Comparison of ENCODE assay signal across 8 cellular contexts in genomic region chr2:233353769-233354499, GRCh38. TPM values are rescaled to one million over a fixed set of nuclear protein-coding genes. Genes with fewer than 3 reads are reported as not detected.
DNase-seq lines count a peak whose midpoint lies in the region; FAIRE-seq and TF ChIP-seq lines count a peak whose summit lies in the region.

TSS of gene DGKD (plus strand) at chr2:233354494. CDS start at chr2:233354519, 25 bp downstream.

- H3K36me3 ChIP-seq in HEK293 (ENCODE audit: control insufficient read depth in 2 of 2, insufficient read depth in 1 of 2, low read length in 2 of 2) (peaks cover 0 to 8% of the 10 kb centered on the region in 2 experiments; a peak in 1 of 3 replicates), bronchial epithelial cell (ENCODE audit: control insufficient read depth, insufficient read depth, low read length) (no peaks in the 10 kb centered on the region), kidney (ENCODE audit: control insufficient read depth in 1 of 2, insufficient read depth in 2 of 2, low read length in 2 of 2) (no peaks in the 10 kb centered on the region)

- H3K4me1 ChIP-seq in HEK293 (ENCODE audit: control insufficient read depth, insufficient read depth, low read length) (peaks cover 13% of the 10 kb centered on the region; the same call in 1 of the 2 replicates), kidney (ENCODE audit: control insufficient read depth in 1 of 2, insufficient read depth in 1 of 2, low read depth in 1 of 2, low read length in 2 of 2) (peaks cover 7 to 12% of the 10 kb centered on the region in 2 donors)

- H3K9ac ChIP-seq in kidney (ENCODE audit: low read length in 2 of 2): peak within 1 kb of the TSS; percentile 30 to 38

- no peaks in the 10 kb centered on the region for H3K27me3 ChIP-seq in bronchial epithelial cell (ENCODE audit: control insufficient read depth, insufficient read depth, low read length)

- no peak for FAIRE-seq in bronchial epithelial cell (lab: Jason Lieb, UNC)
- no peak for FAIRE-seq in kidney (lab: Jason Lieb, UNC)

- POLR2A ChIA-PET in HEK293 (lab: Yijun Ruan, JAX): no interaction called here

- DNase-seq in GM12864 (ENCODE audit: low read depth) (peak; percentile 72), NCI-H1105 (lab: John Stamatoyannopoulos, UW) (peak; percentile 22), bronchial epithelial cell (ENCODE audit: low read depth) (no peak), kidney (peak; percentile 86), pons (ENCODE audit: low spot score) (no peak)
- peak; percentile 52 to 64 (median 61) for DNase-seq in stimulated activated CD4-positive, alpha-beta T cell treated with anti-CD3 and anti-CD28 coated beads, Interleukin-1b, Interleukin-23, amount 100 ng/mL, for 24 hours (ENCODE audit: low read depth in 4 of 4, low spot score in 1 of 4)

- intact Hi-C loops in kidney (cut with DNase I): no loop called here

- CTCF ChIA-PET in HEK293 (lab: Yijun Ruan, JAX): interaction anchor here (0.6 to 1.7 kb wide), 15 partner anchors 10 to 634 kb away, joined by 3 to 10 read pairs (median 3); no protein-coding TSS in a partner anchor

- no peaks in the 10 kb centered on the region for H3K9me3 ChIP-seq in HEK293 (ENCODE audit: control insufficient read depth, insufficient read depth, low read depth, low read length)
- no peaks in the 10 kb centered on the region for H3K9me3 ChIP-seq in kidney (ENCODE audit: control insufficient read depth in 1 of 2, low read length in 2 of 2)

- H3K27ac ChIP-seq in HEK293 (ENCODE audit: extremely low read depth, low read depth, low read length) (peak within 1 kb of the TSS; percentile 69), kidney (ENCODE audit: low read depth in 2 of 2, low read length in 2 of 2) (no peak within 1 kb of the TSS)

- peak within 1 kb of the TSS; percentile 96 for H3K4me3 ChIP-seq in GM12864 (ENCODE audit: low read depth, low read length)
- peak within 1 kb of the TSS; percentile 80 for H3K4me3 ChIP-seq in HEK293 (ENCODE audit: low read depth, low read length)
- H3K4me3 ChIP-seq in WI38 (ENCODE audit: low read depth, low read length): peak within 1 kb of the TSS; percentile 78
- peak within 1 kb of the TSS; percentile 57 for H3K4me3 ChIP-seq in bronchial epithelial cell (ENCODE audit: low read depth, low read length)
- peak within 1 kb of the TSS; percentile 63 to 85 for H3K4me3 ChIP-seq in kidney (ENCODE audit: low read length in 2 of 2)

- peak; percentile 46 for TF ChIP-seq CTCF in GM12864 (IDR thresholded peaks at IDR 0.05; ENCODE audit: low read depth, low read length, missing control alignments)
- TF ChIP-seq CTCF in HEK293 (tag by site-specific recombination; IDR thresholded peaks at IDR 0.05): no peak
- TF ChIP-seq CTCF in WI38 (IDR thresholded peaks at IDR 0.05; ENCODE audit: low read depth, low read length): no peak
- peak; percentile 23 for TF ChIP-seq CTCF in bronchial epithelial cell (IDR thresholded peaks at IDR 0.05; ENCODE audit: insufficient read depth, low read length, severe bottlenecking)
- TF ChIP-seq CTCF in kidney (IDR thresholded peaks at IDR 0.05; ENCODE audit: borderline replicate concordance, extremely low read depth, insufficient read depth): peak; percentile 67

TF ChIP-seq in HEK293, 187 proteins besides CTCF, POLR2A, EP300 and RAD21:
- TF ChIP-seq ZFP69B (tag by site-specific recombination; IDR thresholded peaks at IDR 0.05) (no peak), ZNF600 (tag by site-specific recombination; IDR thresholded peaks at IDR 0.05) (0 out of 2 replicates have a peak, but pooled peaks have one; percentile 45), KLF1 (tag by site-specific recombination; IDR thresholded peaks at IDR 0.05) (peak; percentile 56), KLF7 (tag by site-specific recombination; IDR thresholded peaks at IDR 0.05; ENCODE audit: borderline replicate concordance) (peak; percentile 55; the same call in 1 of the 2 replicates), ZNF366 (tag by site-specific recombination; conservative IDR thresholded peaks at IDR 0.05) (0 out of 2 replicates have a peak, but pooled peaks have one; percentile 16), ZBTB26 (tag by site-specific recombination; optimal IDR thresholded peaks at IDR 0.05) (peak; percentile 71), ZNF362 (tag by site-specific recombination; IDR thresholded peaks at IDR 0.05) (no peak), ZNF48 (tag by site-specific recombination; IDR thresholded peaks at IDR 0.05) (no peak), ZFHX2 (tag by site-specific recombination; conservative IDR thresholded peaks at IDR 0.05) (0 out of 2 replicates have a peak, but pooled peaks have one; percentile 18), ZNF335 (tag by site-specific recombination; conservative IDR thresholded peaks at IDR 0.05) (peak; percentile 83), SP7 (tag by site-specific recombination; IDR thresholded peaks at IDR 0.05) (0 out of 2 replicates have a peak, but pooled peaks have one; percentile 32), ZFP3 (tag by site-specific recombination; IDR thresholded peaks at IDR 0.05; ENCODE audit: low read depth) (no peak), ZNF184 (tag by site-specific recombination; IDR thresholded peaks at IDR 0.05) (no peak), ZNF132 (tag by site-specific recombination; IDR thresholded peaks at IDR 0.05; ENCODE audit: borderline replicate concordance) (no peak), ZSCAN16 (tag by site-specific recombination; IDR thresholded peaks at IDR 0.05) (no peak), TCF7L2 (IDR thresholded peaks at IDR 0.05; ENCODE audit: borderline replicate concordance, low read depth, low read length) (peak; percentile 72; the same call in 1 of the 2 replicates), ZBTB17 (tag by site-specific recombination; IDR thresholded peaks at IDR 0.05) (peak; percentile 71; the same call in 1 of the 2 replicates)

RNA-seq across cellular contexts. Expression of gene DGKD, which starts in this region (rescaled TPM):
- total RNA-seq in bronchial epithelial cell (14.5 and 20.7 TPM in 2 replicates), kidney (32.3 TPM)
- 2.6 TPM for polyA plus RNA-seq in kidney (ENCODE audit: insufficient read depth, low read depth, low replicate concordance)

Comparison
In these comparisons a context has a peak if more than half of its experiments do, and no peak if none do; other contexts are left out.
1. DNase-seq: peak in GM12864 (single experiment), NCI-H1105 (single experiment), kidney (single experiment) and stimulated activated CD4-positive, alpha-beta T cell treated with anti-CD3 and anti-CD28 coated beads, Interleukin-1b, Interleukin-23, amount 100 ng/mL, for 24 hours (4 of 4); none in bronchial epithelial cell (single experiment) and pons (single experiment).
2. CTCF ChIP-seq: peak in GM12864 (single experiment), bronchial epithelial cell (single experiment) and kidney (single experiment); none in HEK293 (single experiment) and WI38 (single experiment).
3. Peak in every context shown above with its lines, with median percentiles within 50 percentile points of each other: H3K4me3 ChIP-seq.